ENCODE assay signal across 19 cellular contexts in the genomic region with DNA sequence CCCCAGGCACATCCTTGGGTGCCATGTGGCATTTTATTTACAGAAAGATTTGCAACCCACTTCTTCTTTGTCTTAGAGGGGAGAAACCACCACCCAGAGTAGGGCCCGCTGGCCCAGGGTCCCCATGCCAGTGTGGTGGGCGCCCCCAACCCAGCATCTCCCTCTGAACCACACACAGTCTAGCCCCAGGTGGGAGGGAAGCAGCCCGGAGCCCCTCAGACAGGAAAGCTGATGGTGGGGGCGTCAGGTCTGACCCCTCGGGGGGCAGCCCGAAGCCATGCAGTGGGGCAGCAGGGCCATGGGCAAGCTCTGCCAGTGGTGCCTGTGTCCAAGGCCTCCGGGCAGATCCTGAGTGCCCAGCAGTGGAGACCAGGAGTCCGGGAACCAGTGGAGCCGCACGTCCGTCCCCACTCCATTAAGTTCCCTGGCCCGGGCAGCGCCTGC. TPM values are rescaled to one million over a fixed set of nuclear protein-coding genes. Genes with fewer than 3 reads are reported as not detected.
DNase-seq lines count a peak whose midpoint lies in the region; ATAC-seq and TF ChIP-seq lines count a peak whose summit lies in the region.
"Had no signal": no experiment of that assay in that cellular context is flagged by ENCODE, and none has a peak within 500 bp of the region (broad histone marks: within the 10 kb centered on the region; RNA-seq: fewer than 3 reads in every experiment).

No MANE protein-coding gene starts in this region.

- H3K4me1 ChIP-seq in osteoblast (ENCODE audit: insufficient read depth, low read length) (no peaks in the 10 kb centered on the region), aorta (ENCODE audit: control insufficient read depth in 1 of 2, insufficient read depth in 2 of 2, low read length in 2 of 2) (no peaks in the 10 kb centered on the region), transverse colon (peaks cover 0 to 2% (median 0%) of the 10 kb centered on the region in 4 donors)

- no peak overlapping the region for H3K27ac ChIP-seq in osteoblast (ENCODE audit: low read depth, low read length)
- H3K27ac ChIP-seq in aorta (ENCODE audit: low read depth in 1 of 2, low read length in 2 of 2) = no peak overlapping the region
- H3K27ac ChIP-seq in transverse colon = no peak overlapping the region
- H3K27ac ChIP-seq: C4-2B had no signal

- no peak overlapping the region for H3K4me3 Mint-ChIP-seq in natural killer cell treated with Interleukin-12 subunit alpha and Interleukin-12 subunit beta and Interleukin-15 and Interleukin-18, amount 100 ng/mL, for 72 hours
- H3K4me3 Mint-ChIP-seq in natural killer cell = no peak overlapping the region
- H3K4me3 Mint-ChIP-seq in glutamatergic neuron (ENCODE audit: unreplicated experiment) = no peak overlapping the region
- no peak overlapping the region for H3K4me3 Mint-ChIP-seq in stimulated activated naive CD8-positive, alpha-beta T cell treated with anti-CD3 and anti-CD28 coated beads, Interleukin-15, amount 100 ng/mL, for 72 hours
- H3K4me3 Mint-ChIP-seq: B cell; CD4-positive, alpha-beta memory T cell; HFFc6 had no signal

- intact Hi-C loops in natural killer cell (cut with micrococcal nuclease) = loop anchor here (5.0 kb wide), 1 partner anchor 35 kb away; no protein-coding TSS in a partner anchor
- intact Hi-C loops in aorta (cut with DNase I) = no loop called here
- intact Hi-C loops in transverse colon (cut with DNase I; ENCODE audit: low total_unique reads) = no loop called here

- TF ChIP-seq POLR2A in transverse colon (IDR thresholded peaks at IDR 0.05) = no peak

- no peak for ATAC-seq in natural killer cell treated with Interleukin-12 subunit alpha and Interleukin-12 subunit beta and Interleukin-15 and Interleukin-18, amount 100 ng/mL, for 72 hours
- ATAC-seq in natural killer cell (no peak), aorta (ENCODE audit: low FRiP score) (no peak)
- no peak for ATAC-seq in stimulated activated naive CD8-positive, alpha-beta T cell treated with anti-CD3 and anti-CD28 coated beads, Interleukin-15, amount 100 ng/mL, for 72 hours

- in situ Hi-C loops in transverse colon (cut with MboI; ENCODE audit: low pct_ligation_motif_present in 1 of 4, low pct_unique_long_range_greater_than_20kb in 1 of 4, low sequenced_read_pairs in 3 of 4) = loop anchor here in 2 of 4 donors (10.0 to 25.0 kb wide), 3 partner anchors 92 to 462 kb away; a partner anchor contains a TSS

- H3K4me1 Mint-ChIP-seq in natural killer cell treated with Interleukin-12 subunit alpha and Interleukin-12 subunit beta and Interleukin-15 and Interleukin-18, amount 100 ng/mL, for 72 hours (ENCODE audit: low read depth in 2 of 2) = peaks cover 0 to 2% of the 10 kb centered on the region in 2 donors
- H3K4me1 Mint-ChIP-seq in natural killer cell (peaks cover 0 to 5% of the 10 kb centered on the region in 2 donors), glutamatergic neuron (ENCODE audit: low read depth, unreplicated experiment) (no peaks in the 10 kb centered on the region)
- no peaks in the 10 kb centered on the region for H3K4me1 Mint-ChIP-seq in stimulated activated naive CD8-positive, alpha-beta T cell treated with anti-CD3 and anti-CD28 coated beads, Interleukin-15, amount 100 ng/mL, for 72 hours
- H3K4me1 Mint-ChIP-seq: B cell; CD4-positive, alpha-beta memory T cell had no signal

- no peak overlapping the region for H3K4me2 ChIP-seq in osteoblast (ENCODE audit: insufficient read depth, low read length)

- H4K20me1 ChIP-seq in osteoblast (ENCODE audit: insufficient read depth, low read length) = no peaks in the 10 kb centered on the region

- no peak overlapping the region for H3K4me3 ChIP-seq in osteoblast (ENCODE audit: insufficient read depth, low read length)
- H3K4me3 ChIP-seq in aorta (ENCODE audit: low read length in 2 of 2) = no peak overlapping the region
- H3K4me3 ChIP-seq in transverse colon = no peak overlapping the region

- H3K27me3 ChIP-seq in osteoblast (ENCODE audit: insufficient read depth, low read length) (peaks cover 5% of the 10 kb centered on the region), aorta (ENCODE audit: control insufficient read depth in 1 of 2, insufficient read depth in 2 of 2, low read length in 1 of 2) (no peaks in the 10 kb centered on the region), transverse colon (peaks cover 3% of the 10 kb centered on the region)

- H3K36me3 Mint-ChIP-seq in natural killer cell treated with Interleukin-12 subunit alpha and Interleukin-12 subunit beta and Interleukin-15 and Interleukin-18, amount 100 ng/mL, for 72 hours = no peaks in the 10 kb centered on the region
- no peaks in the 10 kb centered on the region for H3K36me3 Mint-ChIP-seq in natural killer cell
- H3K36me3 Mint-ChIP-seq in glutamatergic neuron (ENCODE audit: unreplicated experiment) = no peaks in the 10 kb centered on the region
- H3K36me3 Mint-ChIP-seq: CD4-positive, alpha-beta memory T cell had no signal

- no peak for TF ChIP-seq EP300 in transverse colon (IDR thresholded peaks at IDR 0.05; ENCODE audit: low read depth)

- no peaks in the 10 kb centered on the region for H3K9me3 ChIP-seq in osteoblast (ENCODE audit: low read depth, low read length)
- H3K9me3 ChIP-seq in aorta (ENCODE audit: control insufficient read depth, low read length) = no peaks in the 10 kb centered on the region
- no peaks in the 10 kb centered on the region for H3K9me3 ChIP-seq in transverse colon

- no peaks in the 10 kb centered on the region for H3K36me3 ChIP-seq in osteoblast (ENCODE audit: insufficient read depth, low read length)
- H3K36me3 ChIP-seq in aorta (ENCODE audit: control insufficient read depth in 1 of 2, insufficient read depth in 2 of 2, low read length in 1 of 2) = no peaks in the 10 kb centered on the region
- no peaks in the 10 kb centered on the region for H3K36me3 ChIP-seq in transverse colon

- WGBS in aorta, 2 donors = 86 to 92% methylated on average over 10 to 13 of the region's 13 CpGs
- 87% methylated on average over 9 of the region's 13 CpGs; no CpG with 5 or more reads in 1 of the 2 donors for WGBS in transverse colon (ENCODE audit: low coverage in 1 of 2), 2 donors

- H3K27me3 Mint-ChIP-seq in natural killer cell treated with Interleukin-12 subunit alpha and Interleukin-12 subunit beta and Interleukin-15 and Interleukin-18, amount 100 ng/mL, for 72 hours = peaks cover 0 to 1% of the 10 kb centered on the region in 2 donors
- H3K27me3 Mint-ChIP-seq in natural killer cell (ENCODE audit: low read depth in 2 of 2) = no peaks in the 10 kb centered on the region
- H3K27me3 Mint-ChIP-seq in glutamatergic neuron (ENCODE audit: unreplicated experiment) = peaks cover 9% of the 10 kb centered on the region
- H3K27me3 Mint-ChIP-seq in stimulated activated naive CD8-positive, alpha-beta T cell treated with anti-CD3 and anti-CD28 coated beads, Interleukin-15, amount 100 ng/mL, for 72 hours = no peaks in the 10 kb centered on the region
- H3K27me3 Mint-ChIP-seq: CD4-positive, alpha-beta memory T cell had no signal

- no peaks in the 10 kb centered on the region for H3K79me2 ChIP-seq in osteoblast (ENCODE audit: insufficient read depth, low read length)

- TF ChIP-seq CTCF in natural killer cell (IDR thresholded peaks at IDR 0.05) (no peak), glutamatergic neuron (IDR thresholded peaks at IDR 0.05; ENCODE audit: partially characterized antibody, unreplicated experiment) (no peak), osteoblast (IDR thresholded peaks at IDR 0.05; ENCODE audit: extremely low read depth, low read depth, low read length) (no peak), transverse colon (IDR thresholded peaks at IDR 0.05) (no peak), GM10266 (IDR thresholded peaks at IDR 0.05; ENCODE audit: control insufficient read depth, insufficient read depth, low read depth, missing control alignments) (no peak)

- peak; percentile 44 for DNase-seq in natural killer cell treated with Interleukin-12 subunit alpha and Interleukin-12 subunit beta and Interleukin-15 and Interleukin-18, amount 100 ng/mL, for 72 hours (ENCODE audit: low spot score)
- DNase-seq in natural killer cell (no peak), glutamatergic neuron (peak; percentile 7), osteoblast (ENCODE audit: insufficient read length, low spot score, missing footprints) (peak; percentile 69), aorta (peak; percentile 33 to 56), transverse colon (no peak), GM10266 (ENCODE audit: extremely low spot score) (no peak)
- no peak for DNase-seq in stimulated activated naive CD8-positive, alpha-beta T cell treated with anti-CD3 and anti-CD28 coated beads, Interleukin-15, amount 100 ng/mL, for 72 hours
- DNase-seq: CD4-positive, alpha-beta memory T cell; COR-L47; DMS153; DMS79 treated with DMSO at 0.1 percent for 48 hours; EL; GDM1; HCEC 1CT; HFFc6 had no signal

- H2AFZ ChIP-seq in osteoblast (ENCODE audit: low read length) = no peak overlapping the region

- no peaks in the 10 kb centered on the region for H3K9me3 Mint-ChIP-seq in natural killer cell treated with Interleukin-12 subunit alpha and Interleukin-12 subunit beta and Interleukin-15 and Interleukin-18, amount 100 ng/mL, for 72 hours
- H3K9me3 Mint-ChIP-seq in natural killer cell (no peaks in the 10 kb centered on the region), glutamatergic neuron (ENCODE audit: unreplicated experiment) (peaks cover 7% of the 10 kb centered on the region)
- H3K9me3 Mint-ChIP-seq in stimulated activated naive CD8-positive, alpha-beta T cell treated with anti-CD3 and anti-CD28 coated beads, Interleukin-15, amount 100 ng/mL, for 72 hours = no peaks in the 10 kb centered on the region
- H3K9me3 Mint-ChIP-seq: CD4-positive, alpha-beta memory T cell; HFFc6 had no signal

- no peak overlapping the region for H3K27ac Mint-ChIP-seq in natural killer cell treated with Interleukin-12 subunit alpha and Interleukin-12 subunit beta and Interleukin-15 and Interleukin-18, amount 100 ng/mL, for 72 hours
- H3K27ac Mint-ChIP-seq in natural killer cell = no peak overlapping the region
- no peak overlapping the region for H3K27ac Mint-ChIP-seq in glutamatergic neuron (ENCODE audit: unreplicated experiment)
- no peak overlapping the region for H3K27ac Mint-ChIP-seq in stimulated activated naive CD8-positive, alpha-beta T cell treated with anti-CD3 and anti-CD28 coated beads, Interleukin-15, amount 100 ng/mL, for 72 hours
- H3K27ac Mint-ChIP-seq: B cell; CD4-positive, alpha-beta memory T cell; HFFc6 had no signal

RNA-seq across cellular contexts. Expression of a gene that starts 11.7 kb away (rescaled TPM):
- total RNA-seq in natural killer cell treated with Interleukin-12 subunit alpha and Interleukin-12 subunit beta and Interleukin-15 and Interleukin-18, amount 100 ng/mL, for 72 hours = not detected
- total RNA-seq in natural killer cell (not detected), glutamatergic neuron (ENCODE audit: unreplicated experiment) (not detected), osteoblast (under 0.01 TPM in 1 of 2 replicates, not detected in the other), aorta (not detected), transverse colon (1 to 10 TPM; 1.4 to 7.5 (median 4.3) TPM)
- polyA plus RNA-seq in aorta = under 1 TPM in 1 of 2 donors, not detected in 1; 0.25 TPM
- total RNA-seq: B cell, H4, HFFc6 had no signal
- polyA plus RNA-seq: CD4-positive, alpha-beta memory T cell had no signal

RNA-seq across cellular contexts. Expression of a gene that starts 12.2 kb away (rescaled TPM):
- 1 to 10 TPM in 1 of 2 donors, under 1 TPM in 1; 0.19 to 1.4 TPM for total RNA-seq in natural killer cell treated with Interleukin-12 subunit alpha and Interleukin-12 subunit beta and Interleukin-15 and Interleukin-18, amount 100 ng/mL, for 72 hours
- total RNA-seq in natural killer cell (1 to 10 TPM; 1.9 to 7.8 (median 3.3) TPM), glutamatergic neuron (ENCODE audit: unreplicated experiment) (0.44 TPM), osteoblast (not detected in 2 replicates), aorta (10 to 100 TPM in 1 of 2 donors, 1 to 10 TPM in 1; 6.2 to 11.5 TPM), transverse colon (10 to 100 TPM in 3 of 4 donors, 1 to 10 TPM in 1; 5.6 to 46.8 (median 24.6) TPM)
- polyA plus RNA-seq in aorta = 1 to 10 TPM in 1 of 2 donors, under 1 TPM in 1; 0.67 to 5.4 TPM
- total RNA-seq: HFFc6 had no signal

RNA-seq across cellular contexts. Expression of a gene that starts 32.1 kb away (rescaled TPM):
- 10 to 100 TPM; 66.0 to 98.2 TPM for total RNA-seq in natural killer cell treated with Interleukin-12 subunit alpha and Interleukin-12 subunit beta and Interleukin-15 and Interleukin-18, amount 100 ng/mL, for 72 hours
- total RNA-seq in natural killer cell (10 to 100 TPM; 52.8 to 67.9 (median 59.3) TPM), glutamatergic neuron (ENCODE audit: unreplicated experiment) (49.7 TPM), osteoblast (42.4 and 46.7 TPM in 2 replicates), aorta (10 to 100 TPM; 35.2 to 44.3 TPM), transverse colon (10 to 100 TPM; 13.3 to 38.9 (median 36.0) TPM)
- 10 to 100 TPM; 42.9 to 64.4 TPM for polyA plus RNA-seq in aorta

RNA-seq across cellular contexts. Expression of a gene that starts 55.5 kb away (rescaled TPM):
- total RNA-seq in natural killer cell treated with Interleukin-12 subunit alpha and Interleukin-12 subunit beta and Interleukin-15 and Interleukin-18, amount 100 ng/mL, for 72 hours = 100 to 1,000 TPM; 306 to 322 TPM
- total RNA-seq in natural killer cell (100 to 1,000 TPM; 263 to 292 (median 263) TPM), glutamatergic neuron (ENCODE audit: unreplicated experiment) (347 TPM), osteoblast (184 and 195 TPM in 2 replicates), aorta (100 to 1,000 TPM; 538 to 620 TPM), transverse colon (100 to 1,000 TPM; 156 to 406 (median 255) TPM)
- polyA plus RNA-seq in aorta = 100 to 1,000 TPM; 363 to 784 TPM

Comparison
In these comparisons a context has a peak if more than half of its experiments do, and no peak if none do; other contexts are left out.
1. DNase-seq: peak in natural killer cell treated with Interleukin-12 subunit alpha and Interleukin-12 subunit beta and Interleukin-15 and Interleukin-18, amount 100 ng/mL, for 72 hours (single experiment), glutamatergic neuron (single experiment), osteoblast (single experiment) and aorta (2 of 2); none in natural killer cell (single experiment), transverse colon (single experiment), stimulated activated naive CD8-positive, alpha-beta T cell treated with anti-CD3 and anti-CD28 coated beads, Interleukin-15, amount 100 ng/mL, for 72 hours (0 of 2) and GM10266 (single experiment).